In genomic region chr7:152723364-152723763, GRCh38 we compare ENCODE assay signal across 31 cellular contexts.
"Had no signal": no experiment of that assay in that cellular context is flagged by ENCODE, and none has a peak within 500 bp of the region (broad histone marks: within the 10 kb centered on the region; RNA-seq: fewer than 3 reads in every experiment).

No MANE protein-coding gene starts in this region.

- H3K9me3 ChIP-seq: adrenal gland, body of pancreas, colonic mucosa had no signal

- H3K27me3 ChIP-seq: adrenal gland, body of pancreas, colonic mucosa had no signal

- ATAC-seq: activated CD4-positive, alpha-beta T cell treated with anti-CD3 and anti-CD28 coated beads for 36 hours; activated CD8-positive, alpha-beta memory T cell treated with anti-CD3 and anti-CD28 coated beads, Interleukin-2, amount 10 ng/mL, durations not matched to agents 7 days and 5 days; activated CD8-positive, alpha-beta T cell treated with anti-CD3 and anti-CD28 coated beads, Interleukin-2, amount 10 ng/mL, durations not matched to agents 7 days and 5 days; activated naive CD8-positive, alpha-beta T cell treated with anti-CD3 and anti-CD28 coated beads, Interleukin-2, amount 50 U/mL, for 24 hours; body of pancreas; T-cell had no signal

- H3K36me3 Mint-ChIP-seq: activated CD4-positive, alpha-beta memory T cell treated with anti-CD3 and anti-CD28 coated beads for 36 hours; activated CD8-positive, alpha-beta memory T cell treated with anti-CD3 and anti-CD28 coated beads, Interleukin-2, amount 10 ng/mL, durations not matched to agents 7 days and 5 days; activated naive CD4-positive, alpha-beta T cell treated with anti-CD3 and anti-CD28 coated beads, Interleukin-2, amount 50 U/mL, for 24 hours; activated naive CD8-positive, alpha-beta T cell treated with anti-CD3 and anti-CD28 coated beads for 36 hours; T-cell had no signal

- H3K4me3 Mint-ChIP-seq: activated CD4-positive, alpha-beta memory T cell treated with anti-CD3 and anti-CD28 coated beads for 36 hours; activated CD4-positive, alpha-beta T cell treated with anti-CD3 and anti-CD28 coated beads for 36 hours; activated CD4-positive, alpha-beta T cell treated with anti-CD3 and anti-CD28 coated beads, Interleukin-2, amount 10 ng/mL, durations not matched to agents 24 days and 14 days; activated CD8-positive, alpha-beta memory T cell treated with anti-CD3 and anti-CD28 coated beads, Interleukin-2, amount 10 ng/mL, durations not matched to agents 7 days and 5 days; activated CD8-positive, alpha-beta T cell treated with anti-CD3 and anti-CD28 coated beads, Interleukin-2, amount 10 ng/mL, durations not matched to agents 7 days and 5 days; activated naive CD4-positive, alpha-beta T cell treated with anti-CD3 and anti-CD28 coated beads for 36 hours; activated naive CD4-positive, alpha-beta T cell treated with anti-CD3 and anti-CD28 coated beads, Interleukin-2, amount 50 U/mL, for 24 hours; activated naive CD8-positive, alpha-beta T cell treated with anti-CD3 and anti-CD28 coated beads for 36 hours; activated naive CD8-positive, alpha-beta T cell treated with anti-CD3 and anti-CD28 coated beads, Interleukin-2, amount 50 U/mL, for 24 hours; activated T-helper 1 cell treated with anti-CD3 and anti-CD28 coated beads, Interleukin-12 subunit alpha, Interleukin-12 subunit beta, Interleukin-2, Interleukin-4 antibody, amounts not matched to agents 30 ng/mL and 10 ng/mL and 1 ng/mL, durations not matched to agents 14 hours and 24 hours and 36 hours; T-cell had no signal

- DNase-seq: activated CD4-positive, alpha-beta memory T cell treated with anti-CD3 and anti-CD28 coated beads for 36 hours; activated CD4-positive, alpha-beta T cell treated with anti-CD3 and anti-CD28 coated beads for 36 hours; activated CD4-positive, alpha-beta T cell treated with anti-CD3 and anti-CD28 coated beads, Interleukin-2, amount 10 ng/mL, durations not matched to agents 24 days and 14 days; activated CD4-positive, CD25-positive, alpha-beta regulatory T cell; activated CD4-positive, CD25-positive, alpha-beta regulatory T cell treated with anti-CD3 and anti-CD28 coated beads, Interleukin-2, amount 50 U/mL, for 72 hours; activated CD8-positive, alpha-beta memory T cell treated with anti-CD3 and anti-CD28 coated beads, Interleukin-2, amount 10 ng/mL, durations not matched to agents 7 days and 5 days; activated CD8-positive, alpha-beta memory T cell treated with anti-CD3 and anti-CD28 coated beads, Interleukin-2, amount 50 U/mL, for 4 hours; activated CD8-positive, alpha-beta T cell treated with anti-CD3 and anti-CD28 coated beads, Interleukin-2, amount 10 ng/mL, durations not matched to agents 7 days and 5 days; activated effector memory CD4-positive, alpha-beta T cell treated with anti-CD3 and anti-CD28 coated beads, Interleukin-2, amount 50 U/mL, for 16 hours; activated naive CD4-positive, alpha-beta T cell treated with anti-CD3 and anti-CD28 coated beads for 36 hours; activated naive CD8-positive, alpha-beta T cell treated with anti-CD3 and anti-CD28 coated beads for 36 hours; activated naive CD8-positive, alpha-beta T cell treated with anti-CD3 and anti-CD28 coated beads, Interleukin-2, amount 50 U/mL, for 24 hours; activated T-cell treated with anti-CD3 and anti-CD28 coated beads, Interleukin-2, amount 50 U/mL, for 1 hour; activated T-cell treated with anti-CD3 and anti-CD28 coated beads, Interleukin-2, amount 50 U/mL, for 48 hours; adrenal gland; amygdala; aorta; body of pancreas; caudate nucleus; colonic mucosa; effector CD8-positive, alpha-beta T cell; foreskin fibroblast; head of caudate nucleus; T-cell; T-helper 2 cell had no signal

- FAIRE-seq: endothelial cell of umbilical vein, frontal cortex had no signal

- H3K36me3 ChIP-seq: adrenal gland, colonic mucosa had no signal

- H3K4me1 ChIP-seq: adrenal gland, body of pancreas, colonic mucosa had no signal

- H3K27ac ChIP-seq: adrenal gland, body of pancreas, colonic mucosa, epithelial cell of prostate had no signal

- H3K27ac Mint-ChIP-seq: activated CD4-positive, alpha-beta memory T cell treated with anti-CD3 and anti-CD28 coated beads for 36 hours; activated CD4-positive, alpha-beta T cell treated with anti-CD3 and anti-CD28 coated beads for 36 hours; activated CD4-positive, alpha-beta T cell treated with anti-CD3 and anti-CD28 coated beads, Interleukin-2, amount 10 ng/mL, durations not matched to agents 24 days and 14 days; activated CD8-positive, alpha-beta memory T cell treated with anti-CD3 and anti-CD28 coated beads, Interleukin-2, amount 10 ng/mL, durations not matched to agents 7 days and 5 days; activated CD8-positive, alpha-beta T cell treated with anti-CD3 and anti-CD28 coated beads, Interleukin-2, amount 10 ng/mL, durations not matched to agents 7 days and 5 days; activated naive CD4-positive, alpha-beta T cell treated with anti-CD3 and anti-CD28 coated beads for 36 hours; activated naive CD4-positive, alpha-beta T cell treated with anti-CD3 and anti-CD28 coated beads, Interleukin-2, amount 50 U/mL, for 24 hours; activated naive CD8-positive, alpha-beta T cell treated with anti-CD3 and anti-CD28 coated beads for 36 hours; activated naive CD8-positive, alpha-beta T cell treated with anti-CD3 and anti-CD28 coated beads, Interleukin-2, amount 50 U/mL, for 24 hours; activated T-helper 1 cell treated with anti-CD3 and anti-CD28 coated beads, Interleukin-12 subunit alpha, Interleukin-12 subunit beta, Interleukin-2, Interleukin-4 antibody, amounts not matched to agents 30 ng/mL and 10 ng/mL and 1 ng/mL, durations not matched to agents 14 hours and 24 hours and 36 hours; activated T-helper 2 cell treated with anti-CD3 and anti-CD28 coated beads, Interferon-gamma antibody, Interleukin-2, Interleukin-4, amounts not matched to agents 10 μg/mL and 5 μg/mL and 100 μg/mL, durations not matched to agents 14 hours and 24 hours and 36 hours; T-cell had no signal

- H3K4me1 Mint-ChIP-seq: activated CD4-positive, alpha-beta T cell treated with anti-CD3 and anti-CD28 coated beads for 36 hours; activated CD4-positive, alpha-beta T cell treated with anti-CD3 and anti-CD28 coated beads, Interleukin-2, amount 10 ng/mL, durations not matched to agents 24 days and 14 days; activated CD8-positive, alpha-beta memory T cell treated with anti-CD3 and anti-CD28 coated beads, Interleukin-2, amount 10 ng/mL, durations not matched to agents 7 days and 5 days; activated naive CD4-positive, alpha-beta T cell treated with anti-CD3 and anti-CD28 coated beads, Interleukin-2, amount 50 U/mL, for 24 hours; activated naive CD8-positive, alpha-beta T cell treated with anti-CD3 and anti-CD28 coated beads for 36 hours; activated naive CD8-positive, alpha-beta T cell treated with anti-CD3 and anti-CD28 coated beads, Interleukin-2, amount 50 U/mL, for 24 hours; T-cell had no signal

- H3K4me3 ChIP-seq: adrenal gland, body of pancreas, colonic mucosa had no signal

- H3K9me3 Mint-ChIP-seq: activated CD4-positive, alpha-beta memory T cell treated with anti-CD3 and anti-CD28 coated beads for 36 hours; activated CD4-positive, alpha-beta T cell treated with anti-CD3 and anti-CD28 coated beads, Interleukin-2, amount 10 ng/mL, durations not matched to agents 24 days and 14 days; activated naive CD4-positive, alpha-beta T cell treated with anti-CD3 and anti-CD28 coated beads for 36 hours; activated naive CD4-positive, alpha-beta T cell treated with anti-CD3 and anti-CD28 coated beads, Interleukin-2, amount 50 U/mL, for 24 hours; activated naive CD8-positive, alpha-beta T cell treated with anti-CD3 and anti-CD28 coated beads for 36 hours; activated naive CD8-positive, alpha-beta T cell treated with anti-CD3 and anti-CD28 coated beads, Interleukin-2, amount 50 U/mL, for 24 hours; activated T-helper 1 cell treated with anti-CD3 and anti-CD28 coated beads, Interleukin-12 subunit alpha, Interleukin-12 subunit beta, Interleukin-2, Interleukin-4 antibody, amounts not matched to agents 30 ng/mL and 10 ng/mL and 1 ng/mL, durations not matched to agents 14 hours and 24 hours and 36 hours; activated T-helper 2 cell treated with anti-CD3 and anti-CD28 coated beads, Interferon-gamma antibody, Interleukin-2, Interleukin-4, amounts not matched to agents 10 μg/mL and 5 μg/mL and 100 μg/mL, durations not matched to agents 14 hours and 24 hours and 36 hours; T-cell had no signal

- H3K27me3 Mint-ChIP-seq: activated CD4-positive, alpha-beta memory T cell treated with anti-CD3 and anti-CD28 coated beads for 36 hours; activated CD4-positive, alpha-beta T cell treated with anti-CD3 and anti-CD28 coated beads, Interleukin-2, amount 10 ng/mL, durations not matched to agents 24 days and 14 days; activated CD8-positive, alpha-beta memory T cell treated with anti-CD3 and anti-CD28 coated beads, Interleukin-2, amount 10 ng/mL, durations not matched to agents 7 days and 5 days had no signal
